10 cellular contexts compared by ENCODE assay signal in genomic region chr9:104961238-104961637, GRCh38. TPM values are rescaled to one million over a fixed set of nuclear protein-coding genes. Genes with fewer than 3 reads are reported as not detected.
DNase-seq lines count a peak whose midpoint lies in the region; ATAC-seq, FAIRE-seq and TF ChIP-seq lines count a peak whose summit lies in the region.
"Had no signal": no experiment of that assay in that cellular context is flagged by ENCODE, and none has a peak within 500 bp of the region (broad histone marks: within the 10 kb centered on the region; RNA-seq: fewer than 3 reads in every experiment).

No MANE protein-coding gene starts in this region.

- peak overlapping the region in 1 of 2 experiments; percentile 62 for H3K18ac ChIP-seq in mesenchymal stem cell (ENCODE audit: low read depth in 1 of 2, low read length in 2 of 2)

- H3K27ac Mint-ChIP-seq in activated naive CD4-positive, alpha-beta T cell treated with anti-CD3 and anti-CD28 coated beads, Interleukin-2, amount 10 ng/mL, durations not matched to agents 7 days and 5 days: no peak overlapping the region
- H3K27ac Mint-ChIP-seq: B cell; stimulated activated naive CD8-positive, alpha-beta T cell treated with anti-CD3 and anti-CD28 coated beads, Interleukin-15, Interleukin-2, amounts not matched to agents 100 ng/mL and 50 ng/mL, for 24 hours had no signal

- H3K27ac ChIP-seq in mesenchymal stem cell (ENCODE audit: low read length, poor library complexity, severe bottlenecking): no peak overlapping the region
- H3K27ac ChIP-seq in ascending aorta: no peak overlapping the region

- intact Hi-C loops in ascending aorta (cut with DNase I): no loop called here

- H2BK120ac ChIP-seq in mesenchymal stem cell (ENCODE audit: low read depth, low read length): no peak overlapping the region

- DNase-seq in activated T-cell treated with anti-CD3 and anti-CD28 coated beads for 1 hour (ENCODE audit: low read depth): peak; percentile 11
- no peak for DNase-seq in activated T-cell treated with anti-CD3 and anti-CD28 coated beads, Interleukin-2, amount 50 U/mL, for 1 hour
- peak; percentile 65 for DNase-seq in RCC 7860 (ENCODE audit: low spot score)
- peak; percentile 64 for DNase-seq in activated naive CD4-positive, alpha-beta T cell treated with anti-CD3 and anti-CD28 coated beads, Interleukin-2, amount 10 ng/mL, durations not matched to agents 7 days and 5 days
- peak; percentile 88 for DNase-seq in mesenchymal stem cell
- no peak for DNase-seq in NCI-H345 treated with DMSO at 0.1 percent for 48 hours (lab: John Stamatoyannopoulos, UW; ENCODE audit: unreplicated experiment)
- no peak for DNase-seq in ascending aorta (ENCODE audit: low spot score in 2 of 2)

- ATAC-seq in HG03442 (IDR thresholded peaks at IDR 0.05; ENCODE audit: unreplicated experiment): peak; percentile 93

- no peak overlapping the region for H2AFZ ChIP-seq in mesenchymal stem cell (ENCODE audit: low read depth, low read length)

- no peak overlapping the region for H3K23ac ChIP-seq in mesenchymal stem cell (ENCODE audit: low read length in 2 of 2)

- peak; percentile 39 for FAIRE-seq in RCC 7860 (lab: Jason Lieb, UNC)

- H2BK5ac ChIP-seq in mesenchymal stem cell (ENCODE audit: low read depth, low read length, poor library complexity, severe bottlenecking): no peak overlapping the region

- no peaks in the 10 kb centered on the region for H3K27me3 ChIP-seq in mesenchymal stem cell (ENCODE audit: control insufficient read depth in 1 of 2, insufficient read depth in 1 of 2, low read length in 2 of 2)
- no peaks in the 10 kb centered on the region for H3K27me3 ChIP-seq in ascending aorta

- no peak overlapping the region for H4K8ac ChIP-seq in mesenchymal stem cell (ENCODE audit: low read length)

- TF ChIP-seq CTCF in ascending aorta (IDR thresholded peaks at IDR 0.05): no peak

- no peak overlapping the region for H3K4me3 ChIP-seq in mesenchymal stem cell (ENCODE audit: insufficient read depth in 1 of 2, low read depth in 1 of 2, low read length in 2 of 2)
- no peak overlapping the region for H3K4me3 ChIP-seq in ascending aorta

- H3K79me1 ChIP-seq in mesenchymal stem cell (replicated peaks; ENCODE audit: low read length, poor library complexity, severe bottlenecking): no peaks in the 10 kb centered on the region

- no peak overlapping the region for H3K9ac ChIP-seq in mesenchymal stem cell (ENCODE audit: low read length)

- 21% methylated on average over 4 of the region's 5 CpGs for WGBS in mesenchymal stem cell

- no peak overlapping the region for H3K4ac ChIP-seq in mesenchymal stem cell (ENCODE audit: low read depth in 1 of 2, low read length in 2 of 2)

- no peaks in the 10 kb centered on the region for H3K36me3 ChIP-seq in mesenchymal stem cell (ENCODE audit: control insufficient read depth in 1 of 2, insufficient read depth in 2 of 2, low read depth in 1 of 2, low read length in 2 of 2)
- no peaks in the 10 kb centered on the region for H3K36me3 ChIP-seq in ascending aorta

- H3K4me2 ChIP-seq in mesenchymal stem cell (ENCODE audit: low read length, poor library complexity, severe bottlenecking): no peak overlapping the region

- H3K9me3 Mint-ChIP-seq in activated naive CD4-positive, alpha-beta T cell treated with anti-CD3 and anti-CD28 coated beads, Interleukin-2, amount 10 ng/mL, durations not matched to agents 7 days and 5 days: no peaks in the 10 kb centered on the region
- H3K9me3 Mint-ChIP-seq: stimulated activated naive CD8-positive, alpha-beta T cell treated with anti-CD3 and anti-CD28 coated beads, Interleukin-15, Interleukin-2, amounts not matched to agents 100 ng/mL and 50 ng/mL, for 24 hours had no signal

- no peak overlapping the region for H3K14ac ChIP-seq in mesenchymal stem cell (ENCODE audit: low read length in 2 of 2)

- no peaks in the 10 kb centered on the region for H3K36me3 Mint-ChIP-seq in activated naive CD4-positive, alpha-beta T cell treated with anti-CD3 and anti-CD28 coated beads, Interleukin-2, amount 10 ng/mL, durations not matched to agents 7 days and 5 days

- CTCF ChIA-PET in activated naive CD4-positive, alpha-beta T cell treated with anti-CD3 and anti-CD28 coated beads, Interleukin-2, amount 10 ng/mL, durations not matched to agents 7 days and 5 days (lab: Charles Lee): interaction anchor here (0.8 kb wide), 1 partner anchor 29 kb away, joined by 3 read pairs; no protein-coding TSS in a partner anchor

- no peak overlapping the region for H2BK15ac ChIP-seq in mesenchymal stem cell (ENCODE audit: low read depth, poor library complexity, severe bottlenecking)

- no peak overlapping the region for H2BK12ac ChIP-seq in mesenchymal stem cell (ENCODE audit: low read length in 2 of 2)

- peaks cover 27% of the 10 kb centered on the region for H3K4me1 Mint-ChIP-seq in activated naive CD4-positive, alpha-beta T cell treated with anti-CD3 and anti-CD28 coated beads, Interleukin-2, amount 10 ng/mL, durations not matched to agents 7 days and 5 days

- no peaks in the 10 kb centered on the region for H3K9me3 ChIP-seq in mesenchymal stem cell (ENCODE audit: control insufficient read depth, low read length)
- H3K9me3 ChIP-seq in ascending aorta: no peaks in the 10 kb centered on the region

- H4K91ac ChIP-seq in mesenchymal stem cell (ENCODE audit: low read length): no peak overlapping the region

- no peaks in the 10 kb centered on the region for H3K4me1 ChIP-seq in mesenchymal stem cell (ENCODE audit: control insufficient read depth, insufficient read depth, low read depth, low read length)
- H3K4me1 ChIP-seq in ascending aorta: no peaks in the 10 kb centered on the region

- no peak overlapping the region for H3K4me3 Mint-ChIP-seq in activated naive CD4-positive, alpha-beta T cell treated with anti-CD3 and anti-CD28 coated beads, Interleukin-2, amount 10 ng/mL, durations not matched to agents 7 days and 5 days
- H3K4me3 Mint-ChIP-seq: B cell; stimulated activated naive CD8-positive, alpha-beta T cell treated with anti-CD3 and anti-CD28 coated beads, Interleukin-15, Interleukin-2, amounts not matched to agents 100 ng/mL and 50 ng/mL, for 24 hours had no signal

- H2AK5ac ChIP-seq in mesenchymal stem cell (ENCODE audit: low read length, severe bottlenecking): no peak overlapping the region

- no peaks in the 10 kb centered on the region for H3K27me3 Mint-ChIP-seq in activated naive CD4-positive, alpha-beta T cell treated with anti-CD3 and anti-CD28 coated beads, Interleukin-2, amount 10 ng/mL, durations not matched to agents 7 days and 5 days

RNA-seq across cellular contexts. Expression of gene ABCA1, which starts 33.3 kb away (rescaled TPM):
- 27.2 TPM for polyA plus RNA-seq in mesenchymal stem cell (2013, experiment 1 of 2)
- polyA plus RNA-seq in mesenchymal stem cell (2013, experiment 2 of 2): 25.4 TPM
- 14.0 TPM for total RNA-seq in ascending aorta

Comparison
In these comparisons a context has a peak if more than half of its experiments do, and no peak if none do; other contexts are left out.
1. DNase-seq: peak in activated T-cell treated with anti-CD3 and anti-CD28 coated beads for 1 hour (single experiment), RCC 7860 (single experiment), activated naive CD4-positive, alpha-beta T cell treated with anti-CD3 and anti-CD28 coated beads, Interleukin-2, amount 10 ng/mL, durations not matched to agents 7 days and 5 days (single experiment) and mesenchymal stem cell (single experiment); none in activated T-cell treated with anti-CD3 and anti-CD28 coated beads, Interleukin-2, amount 50 U/mL, for 1 hour (single experiment), NCI-H345 treated with DMSO at 0.1 percent for 48 hours (single experiment) and ascending aorta (0 of 2).